Comparison of ENCODE assay signal across 1 cellular context in genomic region chr15:75758071-75758872, GRCh38.
A peak's percentile ranks its signal among the peaks of the same experiment; 100 is the strongest.
TF ChIP-seq lines count a peak whose summit lies in the region.

No MANE protein-coding gene starts in this region.

TF ChIP-seq in H1, 55 proteins besides CTCF, POLR2A, EP300 and RAD21 (continued from another document):
- TF ChIP-seq SIN3A (conservative IDR thresholded peaks at IDR 0.05 in 1 of 2, IDR thresholded peaks at IDR 0.05 in 1 of 2; ENCODE audit: low read depth in 1 of 2, low read length in 2 of 2) (peak in 1 of 2 experiments; percentile 78; a peak in 2 of 4 replicates), SIX5 (IDR thresholded peaks at IDR 0.05; ENCODE audit: low read depth, low read length) (no peak), SP1 (IDR thresholded peaks at IDR 0.05; ENCODE audit: low read depth, low read length) (0 out of 2 replicates have a peak, but pooled peaks have one; percentile 14), GTF2F1 (IDR thresholded peaks at IDR 0.05; ENCODE audit: borderline replicate concordance, low read depth, low read length) (peak; percentile 87), CREB1 (IDR thresholded peaks at IDR 0.05) (peak; percentile 48; the same call in 1 of the 2 replicates), E2F6 (IDR thresholded peaks at IDR 0.05) (peak; percentile 90), YY1 (IDR thresholded peaks at IDR 0.05; ENCODE audit: low read depth, low read length) (no peak), RXRA (IDR thresholded peaks at IDR 0.05; ENCODE audit: insufficient read depth, low read depth, low read length) (no peak), MAFK (IDR thresholded peaks at IDR 0.05; ENCODE audit: low read depth, low read length) (no peak), PHF8 (conservative IDR thresholded peaks at IDR 0.05; ENCODE audit: low read depth, low read length) (peak; percentile 73), HDAC2 (IDR thresholded peaks at IDR 0.05; ENCODE audit: borderline replicate concordance in 1 of 2, low read depth in 2 of 2, low read length in 2 of 2) (peak in 1 of 2 experiments; percentile 39; a peak in 1 of 4 replicates), ZNF274 (IDR thresholded peaks at IDR 0.05; ENCODE audit: borderline replicate concordance, extremely low read depth, low read length) (no peak), CEBPB (IDR thresholded peaks at IDR 0.05; ENCODE audit: low read depth, low read length) (no peak), KDM5A (IDR thresholded peaks at IDR 0.05; ENCODE audit: low read length) (no peak), POLR2AphosphoS5 (IDR thresholded peaks at IDR 0.05; ENCODE audit: low read depth, low read length) (0 out of 2 replicates have a peak, but pooled peaks have one; percentile 64), TAF1 (IDR thresholded peaks at IDR 0.05; ENCODE audit: low read depth, low read length) (peak; percentile 71), TAF7 (optimal IDR thresholded peaks at IDR 0.05; ENCODE audit: borderline replicate concordance, low read depth, low read length) (peak; percentile 31), EZH2 (IDR thresholded peaks at IDR 0.05; ENCODE audit: low read depth, low read length, severe bottlenecking) (no peak), CHD1 (IDR thresholded peaks at IDR 0.05; ENCODE audit: low read depth, low read length) (no peak), BRCA1 (IDR thresholded peaks at IDR 0.05; ENCODE audit: low read depth, low read length) (no peak), TBP (IDR thresholded peaks at IDR 0.05; ENCODE audit: low read depth, low read length) (peak; percentile 72), CBX8 (IDR thresholded peaks at IDR 0.05; ENCODE audit: borderline replicate concordance, low read depth, low read length) (no peak), ATF3 (IDR thresholded peaks at IDR 0.05; ENCODE audit: insufficient read depth, low read depth, low read length) (peak; percentile 81)
